In genomic region chr17:44007346-44008204, GRCh38 we compare ENCODE assay signal across 1 cellular context.
TF ChIP-seq lines count a peak whose summit lies in the region.

No MANE protein-coding gene starts in this region.

TF ChIP-seq in GM12878, 131 proteins besides CTCF, POLR2A, EP300 and RAD21:
- TF ChIP-seq SIX5 (IDR thresholded peaks at IDR 0.05; ENCODE audit: low read depth, low read length, severe bottlenecking) (no peak), SMC3 (IDR thresholded peaks at IDR 0.05; ENCODE audit: borderline replicate concordance, low read length) (no peak; the same call in 1 of the 2 replicates), BCLAF1 (IDR thresholded peaks at IDR 0.05) (no peak), STAT1 (conservative IDR thresholded peaks at IDR 0.05) (no peak), SUZ12 (IDR thresholded peaks at IDR 0.05; ENCODE audit: unreplicated experiment) (no peak), CBFB (IDR thresholded peaks at IDR 0.05; ENCODE audit: low read depth) (no peak), SPI1 (IDR thresholded peaks at IDR 0.05; ENCODE audit: borderline replicate concordance, insufficient read depth, low read depth, low read length) (0 out of 2 replicates have a peak, but pooled peaks have one; percentile 2), SMARCA5 (IDR thresholded peaks at IDR 0.05) (no peak), GATAD2B (conservative IDR thresholded peaks at IDR 0.05; ENCODE audit: low read depth) (0 out of 2 replicates have a peak, but pooled peaks have one; percentile 43), RUNX3 (IDR thresholded peaks at IDR 0.05; ENCODE audit: low read length) (no peak), IKZF1 (conservative IDR thresholded peaks at IDR 0.05) (0 out of 2 replicates have a peak, but pooled peaks have one; percentile 26), LARP7 (IDR thresholded peaks at IDR 0.05) (no peak), BCL3 (IDR thresholded peaks at IDR 0.05; ENCODE audit: borderline replicate concordance, insufficient read depth, low read depth, low read length, poor library complexity, severe bottlenecking) (no peak), HSF1 (IDR thresholded peaks at IDR 0.05; ENCODE audit: low read depth, low read length) (no peak)
